In genomic region chr5:73436535-73437125, GRCh38 we compare ENCODE assay signal across 9 cellular contexts. TPM values are rescaled to one million over a fixed set of nuclear protein-coding genes. Genes with fewer than 3 reads are reported as not detected.
DNase-seq lines count a peak whose midpoint lies in the region; ATAC-seq, FAIRE-seq and TF ChIP-seq lines count a peak whose summit lies in the region.
"Had no signal": no experiment of that assay in that cellular context is flagged by ENCODE, and none has a peak within 500 bp of the region (broad histone marks: within the 10 kb centered on the region; RNA-seq: fewer than 3 reads in every experiment).

No MANE protein-coding gene starts in this region.

- peak overlapping the region; percentile 3 to 8 for H3K4me3 ChIP-seq in aorta (ENCODE audit: low read length in 2 of 2)

- DNase-seq in stimulated activated CD4-positive, alpha-beta T cell treated with anti-CD3 and anti-CD28 coated beads, Interleukin-15, amount 100 ng/mL, for 24 hours: peak; percentile 19
- DNase-seq in stimulated activated CD4-positive, alpha-beta T cell treated with anti-CD3 and anti-CD28 coated beads, Interleukin-12 subunit alpha, Interleukin-12 subunit beta, amount 100 ng/mL, for 4 hours: no peak
- DNase-seq in mesothelial cell of epicardium (ENCODE audit: low spot score in 2 of 2, unreplicated experiment in 2 of 2) (no peak), aorta (no peak), substantia nigra (lab: John Stamatoyannopoulos, UW) (no peak), urothelium cell line (ENCODE audit: low spot score) (no peak), head of caudate nucleus (no peak)
- DNase-seq: activated CD4-positive, CD25-positive, alpha-beta regulatory T cell had no signal

- no peak for FAIRE-seq in urothelium cell line (lab: Jason Lieb, UNC)

- H3K36me3 ChIP-seq in aorta (ENCODE audit: control insufficient read depth in 1 of 2, insufficient read depth in 2 of 2, low read length in 1 of 2): no peaks in the 10 kb centered on the region

- H3K27ac ChIP-seq in aorta (ENCODE audit: low read depth in 1 of 2, low read length in 2 of 2): peak overlapping the region in 1 of 2 donors; percentile 13
- H3K27ac ChIP-seq in substantia nigra (ENCODE audit: low read depth, low read length, poor library complexity, severe bottlenecking): no peak overlapping the region

- no peaks in the 10 kb centered on the region for H3K27me3 ChIP-seq in aorta (ENCODE audit: control insufficient read depth in 1 of 2, insufficient read depth in 2 of 2, low read length in 1 of 2)

- peaks cover 20% of the 10 kb centered on the region for H3K4me1 Mint-ChIP-seq in dendritic cell treated with granulocyte-macrophage colony-stimulating factor and Interleukin-4, amounts not matched to agents 40 ng/mL and 50 ng/mL, for 4 days (ENCODE audit: low read depth)
- H3K4me1 Mint-ChIP-seq in mesothelial cell of epicardium: peaks cover 6% of the 10 kb centered on the region

- H3K36me3 Mint-ChIP-seq in dendritic cell treated with granulocyte-macrophage colony-stimulating factor and Interleukin-4, amounts not matched to agents 40 ng/mL and 50 ng/mL, for 4 days (ENCODE audit: low read depth): no peaks in the 10 kb centered on the region
- no peaks in the 10 kb centered on the region for H3K36me3 Mint-ChIP-seq in mesothelial cell of epicardium

- intact Hi-C loops in dendritic cell treated with granulocyte-macrophage colony-stimulating factor and Interleukin-4, amounts not matched to agents 40 ng/mL and 50 ng/mL, for 4 days (cut with micrococcal nuclease): no loop called here
- intact Hi-C loops in aorta (cut with DNase I) (no loop called here), head of caudate nucleus (cut with DNase I) (no loop called here)

- no peaks in the 10 kb centered on the region for H3K4me1 ChIP-seq in aorta (ENCODE audit: control insufficient read depth in 1 of 2, insufficient read depth in 2 of 2, low read length in 2 of 2)

- H3K9me3 Mint-ChIP-seq in dendritic cell treated with granulocyte-macrophage colony-stimulating factor and Interleukin-4, amounts not matched to agents 40 ng/mL and 50 ng/mL, for 4 days: no peaks in the 10 kb centered on the region
- H3K9me3 Mint-ChIP-seq in mesothelial cell of epicardium: no peaks in the 10 kb centered on the region

- H3K9me3 ChIP-seq in aorta (ENCODE audit: control insufficient read depth, low read length): peaks cover 2% of the 10 kb centered on the region

- peak overlapping the region; percentile 56 for H3K4me3 Mint-ChIP-seq in dendritic cell treated with granulocyte-macrophage colony-stimulating factor and Interleukin-4, amounts not matched to agents 40 ng/mL and 50 ng/mL, for 4 days
- H3K4me3 Mint-ChIP-seq in mesothelial cell of epicardium: peak overlapping the region; percentile 46

- no peak for TF ChIP-seq CTCF in mesothelial cell of epicardium (IDR thresholded peaks at IDR 0.05; ENCODE audit: unreplicated experiment)

- ATAC-seq in aorta (ENCODE audit: low FRiP score): peak; percentile 20

- no peak overlapping the region for H3K27ac Mint-ChIP-seq in dendritic cell treated with granulocyte-macrophage colony-stimulating factor and Interleukin-4, amounts not matched to agents 40 ng/mL and 50 ng/mL, for 4 days
- H3K27ac Mint-ChIP-seq in mesothelial cell of epicardium: no peak overlapping the region

- H3K27me3 Mint-ChIP-seq in dendritic cell treated with granulocyte-macrophage colony-stimulating factor and Interleukin-4, amounts not matched to agents 40 ng/mL and 50 ng/mL, for 4 days: peaks cover 88% of the 10 kb centered on the region
- H3K27me3 Mint-ChIP-seq in mesothelial cell of epicardium (ENCODE audit: low read depth): peaks cover 95% of the 10 kb centered on the region

- 25 to 31% methylated on average over 44 to 71 of the region's 71 CpGs for WGBS in aorta, 2 donors

RNA-seq across cellular contexts. Expression of gene FOXD1, which starts 11.9 kb away (rescaled TPM):
- total RNA-seq in mesothelial cell of epicardium (0.09 TPM in 1 of 3 replicates, not detected in the others), aorta (10 to 100 TPM in 1 of 2 donors, 1 to 10 TPM in 1; 9.9 to 15.2 TPM)
- polyA plus RNA-seq in aorta: 1 to 10 TPM in 1 of 2 donors, under 1 TPM in 1; 0.25 to 6.7 TPM

Comparison
In these comparisons a context has a peak if more than half of its experiments do, and no peak if none do; other contexts are left out.
1. RNA of gene FOXD1, which starts 11.9 kb away (total RNA-seq): 9.9 to 15.2 TPM in aorta; 0.09 TPM in mesothelial cell of epicardium; every median in the first group is over 10 times any median in the second.